Comparison of ENCODE assay signal across 8 cellular contexts in genomic region chr2:174597347-174598047, GRCh38. TPM values are rescaled to one million over a fixed set of nuclear protein-coding genes. Genes with fewer than 3 reads are reported as not detected.
A peak's percentile ranks its signal among the peaks of the same experiment; 100 is the strongest.
DNase-seq lines count a peak whose midpoint lies in the region; ATAC-seq and TF ChIP-seq lines count a peak whose summit lies in the region.

A gene with protein sequence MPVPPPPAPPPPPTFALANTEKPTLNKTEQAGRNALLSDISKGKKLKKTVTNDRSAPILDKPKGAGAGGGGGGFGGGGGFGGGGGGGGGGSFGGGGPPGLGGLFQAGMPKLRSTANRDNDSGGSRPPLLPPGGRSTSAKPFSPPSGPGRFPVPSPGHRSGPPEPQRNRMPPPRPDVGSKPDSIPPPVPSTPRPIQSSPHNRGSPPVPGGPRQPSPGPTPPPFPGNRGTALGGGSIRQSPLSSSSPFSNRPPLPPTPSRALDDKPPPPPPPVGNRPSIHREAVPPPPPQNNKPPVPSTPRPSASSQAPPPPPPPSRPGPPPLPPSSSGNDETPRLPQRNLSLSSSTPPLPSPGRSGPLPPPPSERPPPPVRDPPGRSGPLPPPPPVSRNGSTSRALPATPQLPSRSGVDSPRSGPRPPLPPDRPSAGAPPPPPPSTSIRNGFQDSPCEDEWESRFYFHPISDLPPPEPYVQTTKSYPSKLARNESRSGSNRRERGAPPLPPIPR (minus strand): TSS chr2:174597804. CDS start chr2:174585573, 12,231 bp downstream.

- peaks cover 2% of the 10 kb centered on the region for H3K36me3 ChIP-seq in CD4-positive, CD25-positive, alpha-beta regulatory T cell (ENCODE audit: control insufficient read depth, insufficient read depth, low read length)
- H3K36me3 ChIP-seq in ovary, result no peaks in the 10 kb centered on the region

- H3K4me3 Mint-ChIP-seq in CD4-positive, CD25-positive, alpha-beta regulatory T cell, result peak within 1 kb of the TSS; percentile 84 to 99 (median 96)

- peaks cover 68% of the 10 kb centered on the region for H3K4me1 ChIP-seq in CD4-positive, CD25-positive, alpha-beta regulatory T cell (ENCODE audit: control insufficient read depth, insufficient read depth, low read length, poor library complexity, severe bottlenecking)
- peaks cover 4% of the 10 kb centered on the region for H3K4me1 ChIP-seq in ovary (ENCODE audit: insufficient read depth)

- no peak for TF ChIP-seq EP300 in ovary (IDR thresholded peaks at IDR 0.05)

- no peak for TF ChIP-seq CTCF in ovary (IDR thresholded peaks at IDR 0.05)

- H3K4me3 ChIP-seq in CD4-positive, CD25-positive, alpha-beta regulatory T cell (ENCODE audit: low read depth, low read length), result peak within 1 kb of the TSS; percentile 98
- no peak within 1 kb of the TSS for H3K4me3 ChIP-seq in ovary

- H3K27me3 ChIP-seq in CD4-positive, CD25-positive, alpha-beta regulatory T cell (ENCODE audit: control insufficient read depth, insufficient read depth, low read length), result no peaks in the 10 kb centered on the region
- H3K27me3 ChIP-seq in ovary, result no peaks in the 10 kb centered on the region

- H3K27ac ChIP-seq in CD4-positive, CD25-positive, alpha-beta regulatory T cell (ENCODE audit: insufficient read depth, low read length, poor library complexity, severe bottlenecking), result peak within 1 kb of the TSS; percentile 96
- H3K27ac ChIP-seq in epithelial cell of prostate (peak within 1 kb of the TSS; percentile 38), ovary (peak within 1 kb of the TSS in 1 of 2 donors; percentile 23)

- H3K9me3 Mint-ChIP-seq in CD4-positive, CD25-positive, alpha-beta regulatory T cell, result no peaks in the 10 kb centered on the region

- no peaks in the 10 kb centered on the region for H3K9me3 ChIP-seq in CD4-positive, CD25-positive, alpha-beta regulatory T cell (ENCODE audit: control insufficient read depth in 2 of 2, low read length in 2 of 2)
- H3K9me3 ChIP-seq in ovary, result no peaks in the 10 kb centered on the region

- ATAC-seq in CD4-positive, CD25-positive, alpha-beta regulatory T cell (ENCODE audit: low read depth in 2 of 2), result peak; percentile 66 to 68
- ATAC-seq in GM19452 (IDR thresholded peaks at IDR 0.05; ENCODE audit: unreplicated experiment), result peak; percentile 46
- peak; percentile 55 for ATAC-seq in HG03521 (IDR thresholded peaks at IDR 0.05; ENCODE audit: unreplicated experiment)

- peaks cover 30% of the 10 kb centered on the region for H3K36me3 Mint-ChIP-seq in CD4-positive, CD25-positive, alpha-beta regulatory T cell

- peaks cover 21 to 61% (median 47%) of the 10 kb centered on the region in 4 donors for H3K4me1 Mint-ChIP-seq in CD4-positive, CD25-positive, alpha-beta regulatory T cell

- peak; percentile 56 to 92 (median 82) for DNase-seq in CD4-positive, CD25-positive, alpha-beta regulatory T cell
- DNase-seq in activated CD4-positive, CD25-positive, alpha-beta regulatory T cell treated with anti-CD3 and anti-CD28 coated beads, Interleukin-2, amount 50 U/mL, for 16 hours (ENCODE audit: low read depth, low spot score), result peak; percentile 39
- DNase-seq in epithelial cell of prostate (ENCODE audit: low read depth, low spot score) (no peak), ovary (peak in 1 of 5 donors; percentile 32), NCI-H1694 treated with DMSO at 0.1 percent for 48 hours (lab: John Stamatoyannopoulos, UW) (no peak), DMS153 treated with DMSO at 0.1 percent for 48 hours (lab: John Stamatoyannopoulos, UW; ENCODE audit: unreplicated experiment) (no peak)

- H3K27me3 Mint-ChIP-seq in CD4-positive, CD25-positive, alpha-beta regulatory T cell, result no peaks in the 10 kb centered on the region

- H3K27ac Mint-ChIP-seq in CD4-positive, CD25-positive, alpha-beta regulatory T cell, result peak within 1 kb of the TSS; percentile 94 to 97 (median 96)

- WGBS in ovary, 3 donors, result 15 to 24% (median 22%) methylated on average over 6 of the region's 6 CpGs

- no peak for TF ChIP-seq POLR2A in ovary (IDR thresholded peaks at IDR 0.05)

- intact Hi-C loops in ovary (cut with DNase I), result no loop called here

RNA-seq across cellular contexts. Expression of the gene that starts here (rescaled TPM):
- total RNA-seq in CD4-positive, CD25-positive, alpha-beta regulatory T cell, result 473 TPM
- polyA plus RNA-seq in CD4-positive, CD25-positive, alpha-beta regulatory T cell, result 100 to 1,000 TPM in 2 of 4 donors, 10 to 100 TPM in 2; 95.5 to 114 (median 105) TPM
- 10 to 100 TPM in 6 of 7 donors, 1 to 10 TPM in 1; 9.7 to 42.6 (median 24.4) TPM for total RNA-seq in ovary
- polyA plus RNA-seq in ovary, result 10 to 100 TPM; 13.3 to 34.7 TPM

Comparison
In these comparisons a context has a peak if more than half of its experiments do, and no peak if none do; other contexts are left out.
1. RNA of the gene that starts here (total RNA-seq): 473 TPM in CD4-positive, CD25-positive, alpha-beta regulatory T cell (single experiment); 9.7 to 42.6 TPM in ovary; every median in the first group is over 10 times any median in the second.
2. DNase-seq: peak in CD4-positive, CD25-positive, alpha-beta regulatory T cell (3 of 3) and activated CD4-positive, CD25-positive, alpha-beta regulatory T cell treated with anti-CD3 and anti-CD28 coated beads, Interleukin-2, amount 50 U/mL, for 16 hours (single experiment); none in epithelial cell of prostate (single experiment), NCI-H1694 treated with DMSO at 0.1 percent for 48 hours (single experiment) and DMS153 treated with DMSO at 0.1 percent for 48 hours (single experiment).
3. Peak in every context shown above with its lines, with median percentiles within 50 percentile points of each other: ATAC-seq.